In the genomic region with DNA sequence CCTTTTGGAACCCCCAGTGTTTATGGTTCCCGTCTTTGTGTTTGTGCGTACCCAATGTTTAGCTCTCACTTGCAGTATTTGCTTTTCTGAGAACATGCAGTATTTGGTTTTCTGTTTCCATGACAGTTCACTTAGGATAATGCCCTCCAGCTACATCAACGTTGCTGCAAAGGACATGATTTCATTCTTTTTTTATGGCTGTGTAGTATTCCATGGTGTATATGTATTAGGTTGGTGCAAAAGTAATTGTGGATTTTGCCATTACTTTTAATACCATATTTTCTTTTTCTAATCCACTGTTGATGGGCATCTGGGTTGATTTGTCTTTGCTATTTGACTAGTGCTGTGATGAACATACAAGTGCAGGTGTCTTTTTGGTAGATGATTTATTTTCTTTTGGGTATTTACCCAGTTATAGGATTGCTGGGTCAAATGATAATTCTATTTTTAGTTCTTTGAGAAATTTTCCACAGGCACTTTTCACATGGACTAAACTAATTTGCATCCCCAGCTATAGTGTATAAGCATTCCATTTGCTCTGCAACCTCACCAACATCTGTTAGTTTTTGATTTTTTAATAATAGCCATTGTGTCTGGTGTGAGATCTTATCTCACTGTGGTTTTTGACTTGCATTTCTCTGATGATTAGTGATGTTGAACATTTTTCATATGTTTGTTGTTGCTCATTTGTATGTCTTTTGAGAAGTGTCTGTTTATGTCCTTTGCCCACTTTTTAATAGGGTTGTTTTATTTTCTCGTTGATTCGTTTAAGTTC, we compare ENCODE assay signal across 18 cellular contexts.
DNase-seq lines count a peak whose midpoint lies in the region; ATAC-seq, FAIRE-seq and TF ChIP-seq lines count a peak whose summit lies in the region.
"Had no signal": no experiment of that assay in that cellular context is flagged by ENCODE, and none has a peak within 500 bp of the region (broad histone marks: within the 10 kb centered on the region; RNA-seq: fewer than 3 reads in every experiment).

No MANE protein-coding gene starts in this region.

- BruUV-seq in HepG2 (replicated peaks; lab: Mats Ljungman, UMichigan) = no TSS peak

- POLR2A ChIA-PET in HepG2 (lab: Yijun Ruan, JAX) = interaction anchor here (0.7 kb wide), 1 partner anchor 274 kb away, joined by 3 read pairs; no protein-coding TSS in a partner anchor

- no peak overlapping the region for H3K9ac ChIP-seq in HepG2 (ENCODE audit: insufficient read depth, low read depth, low read length)

- TF ChIP-seq CTCF in HepG2 (CRISPR knock-in tag; IDR thresholded peaks at IDR 0.05) (no peak), right lobe of liver (IDR thresholded peaks at IDR 0.05) (no peak), fibroblast of pulmonary artery (IDR thresholded peaks at IDR 0.05; ENCODE audit: low read length, missing control alignments) (no peak), suprapubic skin (IDR thresholded peaks at IDR 0.05) (no peak)

- intact Hi-C loops in HepG2 (cut with micrococcal nuclease; ENCODE audit: unreplicated experiment) (no loop called here), right lobe of liver (cut with DNase I) (no loop called here)

- no peaks in the 10 kb centered on the region for H3K9me3 ChIP-seq in HepG2 (ENCODE audit: low read length)
- H3K9me3 ChIP-seq in right lobe of liver = no peaks in the 10 kb centered on the region
- no peaks in the 10 kb centered on the region for H3K9me3 ChIP-seq in suprapubic skin
- H3K9me3 ChIP-seq: thoracic aorta, vagina had no signal

- H2AFZ ChIP-seq in HepG2 (ENCODE audit: low read length) = no peak overlapping the region

- no peak overlapping the region for H3K4me3 ChIP-seq in HepG2 (replicated peaks in 1 of 3; ENCODE audit: insufficient read depth in 1 of 3, low read depth in 2 of 3, low read length in 3 of 3)
- H3K4me3 ChIP-seq in right lobe of liver = no peak overlapping the region
- H3K4me3 ChIP-seq in fibroblast of pulmonary artery (replicated peaks; ENCODE audit: low read depth, low read length) = no peak overlapping the region
- no peak overlapping the region for H3K4me3 ChIP-seq in suprapubic skin
- H3K4me3 ChIP-seq: skin epidermis, thoracic aorta, vagina had no signal

- H3K27ac ChIP-seq in HepG2 (ENCODE audit: extremely low read length, insufficient read depth, low read length) = no peak overlapping the region
- no peak overlapping the region for H3K27ac ChIP-seq in right lobe of liver
- no peak overlapping the region for H3K27ac ChIP-seq in suprapubic skin
- H3K27ac ChIP-seq: thoracic aorta had no signal

- FAIRE-seq in HepG2 (lab: Jason Lieb, UNC) = peak; percentile 21
- FAIRE-seq: RCC 7860 had no signal

- DNase-seq in HepG2 (ENCODE audit: low spot score) = no peak
- no peak for DNase-seq in right lobe of liver
- DNase-seq in M059J (ENCODE audit: low read depth) = peak; percentile 36
- peak; percentile 54 for DNase-seq in fibroblast of pulmonary artery (ENCODE audit: low read depth)
- DNase-seq in NCI-H2171 (lab: John Stamatoyannopoulos, UW) = no peak
- DNase-seq in SHP77 treated with DMSO at 0.1 percent for 48 hours (lab: John Stamatoyannopoulos, UW) = no peak
- DNase-seq in suprapubic skin (ENCODE audit: low spot score in 2 of 2) = no peak
- DNase-seq: activated naive CD8-positive, alpha-beta T cell treated with anti-CD3 and anti-CD28 coated beads, Interleukin-2, amount 10 ng/mL, durations not matched to agents 7 days and 5 days; NCI-H1092 treated with DMSO at 0.1 percent for 48 hours; NCI-H1930; NK-92 treated with Interleukin-12 subunit alpha and Interleukin-12 subunit beta, amount 100 ng/mL, for 24 hours; stimulated activated CD4-positive, alpha-beta T cell treated with anti-CD3 and anti-CD28 coated beads, Interleukin-4, amount 100 ng/mL, for 1 hour; stimulated activated naive CD4-positive, alpha-beta T cell had no signal

- in situ Hi-C loops in HepG2 (cut with HindIII; ENCODE audit: extremely low pct_ligation_motif_present, low pct_unique_long_range_greater_than_20kb) = no loop called here

- TF ChIP-seq POLR2A in HepG2 (IDR thresholded peaks at IDR 0.05; ENCODE audit: insufficient read depth in 1 of 2, low read depth in 2 of 2, low read length in 2 of 2) (no peak), right lobe of liver (IDR thresholded peaks at IDR 0.05) (no peak), suprapubic skin (IDR thresholded peaks at IDR 0.05) (no peak)

- TF ChIP-seq EP300 in HepG2 (IDR thresholded peaks at IDR 0.05; ENCODE audit: low read depth in 2 of 2, low read length in 2 of 2) (no peak), HepG2 (CRISPR knock-in tag; IDR thresholded peaks at IDR 0.05; ENCODE audit: borderline replicate concordance) (no peak), suprapubic skin (IDR thresholded peaks at IDR 0.05) (no peak)

- CTCF ChIA-PET in HepG2 (lab: Yijun Ruan, JAX; ENCODE audit: low intra/inter-chr PET ratio, low total read pairs) = no interaction called here

- H3K36me3 ChIP-seq in HepG2 (replicated peaks in 1 of 2; ENCODE audit: control insufficient read depth in 1 of 2, insufficient read depth in 2 of 2, low read length in 2 of 2) = no peaks in the 10 kb centered on the region
- no peaks in the 10 kb centered on the region for H3K36me3 ChIP-seq in right lobe of liver
- H3K36me3 ChIP-seq in suprapubic skin = no peaks in the 10 kb centered on the region
- H3K36me3 ChIP-seq: thoracic aorta, vagina had no signal

- no peaks in the 10 kb centered on the region for H3K27me3 ChIP-seq in HepG2 (ENCODE audit: control insufficient read depth in 1 of 2, insufficient read depth in 2 of 2, low read length in 2 of 2)
- H3K27me3 ChIP-seq in right lobe of liver = no peaks in the 10 kb centered on the region
- no peaks in the 10 kb centered on the region for H3K27me3 ChIP-seq in suprapubic skin
- H3K27me3 ChIP-seq: vagina had no signal

- no peak for ATAC-seq in HepG2
- ATAC-seq in right lobe of liver = no peak
- ATAC-seq: activated T-helper 17 cell treated with anti-CD3 and anti-CD28 coated beads, Interleukin-2, amount 50 U/mL, for 72 hours had no signal

- peaks cover 37% of the 10 kb centered on the region for H3K79me2 ChIP-seq in HepG2 (ENCODE audit: insufficient read depth, low read length)

- H3K4me1 ChIP-seq in HepG2 (ENCODE audit: insufficient read depth, low read length) (no peaks in the 10 kb centered on the region), right lobe of liver (no peaks in the 10 kb centered on the region), suprapubic skin (peaks cover 73% of the 10 kb centered on the region)

- WGBS in HepG2 (ENCODE audit: low lambda C conversion rate) = 90% methylated on average over 5 of the region's 5 CpGs
- WGBS in right lobe of liver (ENCODE audit: insufficient coverage, low coverage, low lambda C conversion rate, missing lambda C conversion rate) = 88% methylated on average over 5 of the region's 5 CpGs
- WGBS in suprapubic skin = 87% methylated on average over 5 of the region's 5 CpGs

- H3K4me2 ChIP-seq in HepG2 (ENCODE audit: low read depth, low read length) = no peak overlapping the region

- TF ChIP-seq RAD21 in HepG2 (CRISPR knock-in tag; IDR thresholded peaks at IDR 0.05) = no peak

- H4K20me1 ChIP-seq in HepG2 (ENCODE audit: insufficient read depth, low read length) = no peaks in the 10 kb centered on the region

TF ChIP-seq in HepG2, 621 proteins besides CTCF, POLR2A, EP300 and RAD21 (continues in another document):
- TF ChIP-seq PCBP1 (IDR thresholded peaks at IDR 0.05; ENCODE audit: borderline replicate concordance, low read depth, low read length) (no peak), ZBTB38 (CRISPR knock-in tag; IDR thresholded peaks at IDR 0.05) (no peak), PAX8 (CRISPR knock-in tag; IDR thresholded peaks at IDR 0.05; ENCODE audit: borderline replicate concordance) (no peak), ZNF263 (CRISPR knock-in tag; IDR thresholded peaks at IDR 0.05) (no peak), RBFOX2 (IDR thresholded peaks at IDR 0.05; ENCODE audit: low read depth, low read length) (no peak), ARNT2 (CRISPR knock-in tag; IDR thresholded peaks at IDR 0.05; ENCODE audit: low read depth) (no peak), RARA (CRISPR knock-in tag; IDR thresholded peaks at IDR 0.05) (no peak), ZNF572 (CRISPR knock-in tag; IDR thresholded peaks at IDR 0.05) (no peak)
- TF ChIP-seq, protein P1, sequence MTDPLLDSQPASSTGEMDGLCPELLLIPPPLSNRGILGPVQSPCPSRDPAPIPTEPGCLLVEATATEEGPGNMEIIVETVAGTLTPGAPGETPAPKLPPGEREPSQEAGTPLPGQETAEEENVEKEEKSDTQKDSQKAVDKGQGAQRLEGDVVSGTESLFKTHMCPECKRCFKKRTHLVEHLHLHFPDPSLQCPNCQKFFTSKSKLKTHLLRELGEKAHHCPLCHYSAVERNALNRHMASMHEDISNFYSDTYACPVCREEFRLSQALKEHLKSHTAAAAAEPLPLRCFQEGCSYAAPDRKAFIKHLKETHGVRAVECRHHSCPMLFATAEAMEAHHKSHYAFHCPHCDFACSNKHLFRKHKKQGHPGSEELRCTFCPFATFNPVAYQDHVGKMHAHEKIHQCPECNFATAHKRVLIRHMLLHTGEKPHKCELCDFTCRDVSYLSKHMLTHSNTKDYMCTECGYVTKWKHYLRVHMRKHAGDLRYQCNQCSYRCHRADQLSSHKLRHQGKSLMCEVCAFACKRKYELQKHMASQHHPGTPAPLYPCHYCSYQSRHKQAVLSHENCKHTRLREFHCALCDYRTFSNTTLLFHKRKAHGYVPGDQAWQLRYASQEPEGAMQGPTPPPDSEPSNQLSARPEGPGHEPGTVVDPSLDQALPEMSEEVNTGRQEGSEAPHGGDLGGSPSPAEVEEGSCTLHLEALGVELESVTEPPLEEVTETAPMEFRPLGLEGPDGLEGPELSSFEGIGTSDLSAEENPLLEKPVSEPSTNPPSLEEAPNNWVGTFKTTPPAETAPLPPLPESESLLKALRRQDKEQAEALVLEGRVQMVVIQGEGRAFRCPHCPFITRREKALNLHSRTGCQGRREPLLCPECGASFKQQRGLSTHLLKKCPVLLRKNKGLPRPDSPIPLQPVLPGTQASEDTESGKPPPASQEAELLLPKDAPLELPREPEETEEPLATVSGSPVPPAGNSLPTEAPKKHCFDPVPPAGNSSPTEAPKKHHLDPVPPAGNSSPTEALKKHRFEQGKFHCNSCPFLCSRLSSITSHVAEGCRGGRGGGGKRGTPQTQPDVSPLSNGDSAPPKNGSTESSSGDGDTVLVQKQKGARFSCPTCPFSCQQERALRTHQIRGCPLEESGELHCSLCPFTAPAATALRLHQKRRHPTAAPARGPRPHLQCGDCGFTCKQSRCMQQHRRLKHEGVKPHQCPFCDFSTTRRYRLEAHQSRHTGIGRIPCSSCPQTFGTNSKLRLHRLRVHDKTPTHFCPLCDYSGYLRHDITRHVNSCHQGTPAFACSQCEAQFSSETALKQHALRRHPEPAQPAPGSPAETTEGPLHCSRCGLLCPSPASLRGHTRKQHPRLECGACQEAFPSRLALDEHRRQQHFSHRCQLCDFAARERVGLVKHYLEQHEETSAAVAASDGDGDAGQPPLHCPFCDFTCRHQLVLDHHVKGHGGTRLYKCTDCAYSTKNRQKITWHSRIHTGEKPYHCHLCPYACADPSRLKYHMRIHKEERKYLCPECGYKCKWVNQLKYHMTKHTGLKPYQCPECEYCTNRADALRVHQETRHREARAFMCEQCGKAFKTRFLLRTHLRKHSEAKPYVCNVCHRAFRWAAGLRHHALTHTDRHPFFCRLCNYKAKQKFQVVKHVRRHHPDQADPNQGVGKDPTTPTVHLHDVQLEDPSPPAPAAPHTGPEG (CRISPR knock-in tag; IDR thresholded peaks at IDR 0.05) = no peak

Comparison
In these comparisons a context has a peak if more than half of its experiments do, and no peak if none do; other contexts are left out.
1. DNase-seq: peak in M059J (single experiment) and fibroblast of pulmonary artery (single experiment); none in HepG2 (single experiment), right lobe of liver (0 of 3), NCI-H2171 (single experiment), SHP77 treated with DMSO at 0.1 percent for 48 hours (single experiment) and suprapubic skin (0 of 2).